25 cellular contexts compared by ENCODE assay signal in the genomic region with DNA sequence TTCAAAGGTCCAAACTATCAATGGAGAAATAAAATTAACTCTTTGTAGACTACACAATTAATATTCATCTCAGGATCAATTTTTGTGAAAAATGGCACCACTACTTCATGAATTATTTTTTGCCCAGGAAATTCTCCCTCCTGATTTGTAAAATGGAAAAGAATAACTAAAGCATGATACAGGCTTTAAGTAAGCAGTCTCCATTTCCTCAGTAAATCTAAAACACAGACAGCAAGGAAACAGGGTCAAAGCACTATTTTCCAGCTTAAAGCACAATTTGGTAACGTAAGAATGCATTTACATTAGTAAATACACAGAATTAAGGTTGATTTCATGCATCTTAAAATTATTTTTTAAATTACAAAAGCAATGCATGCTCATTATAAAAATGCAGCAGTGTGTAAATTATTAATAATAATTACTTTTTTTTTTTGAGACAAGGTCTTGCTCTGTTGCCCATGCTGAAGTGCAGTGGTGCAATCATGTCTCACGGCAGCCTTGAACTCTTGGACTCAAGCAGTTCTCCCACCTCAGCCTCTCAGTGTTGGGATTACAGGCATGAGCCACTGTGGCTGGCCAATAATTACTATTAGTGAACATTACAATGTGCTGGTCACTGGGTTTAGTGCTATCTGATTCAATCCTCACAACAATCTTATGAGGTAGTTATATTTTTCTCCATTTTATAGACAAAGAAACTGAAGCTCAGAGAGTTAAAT.
"Had no signal": no experiment of that assay in that cellular context is flagged by ENCODE, and none has a peak within 500 bp of the region (broad histone marks: within the 10 kb centered on the region; RNA-seq: fewer than 3 reads in every experiment).

No MANE protein-coding gene starts in this region.

- FAIRE-seq: HTR-8/SVneo, RCC 7860 had no signal

- H3K9me3 ChIP-seq: MG63, SJSA1 had no signal

- H3K36me3 ChIP-seq: MG63, SJSA1 had no signal

- DNase-seq: Karpas-422, KG1, MG63, NCI-H1092, NCI-H1105 treated with DMSO at 0.1 percent for 48 hours, NCI-H1417 treated with DMSO at 0.1 percent for 48 hours, NCI-H146, NCI-H1694 treated with DMSO at 0.1 percent for 48 hours, NCI-H1930, NCI-H2081, NCI-H2107, NCI-H2227 treated with DMSO at 0.1 percent for 48 hours, NCI-H524, NCI-H526 treated with DMSO at 0.1 percent for 48 hours, NCI-H748 treated with DMSO at 0.1 percent for 48 hours, OCI-M1, PC-9, Right ventricle myocardium superior, RPMI8226, SIG-M5 had no signal

- H3K4me3 ChIP-seq: MG63, PC-9, SJSA1, SK-N-MC had no signal

- H3K4me2 ChIP-seq: PC-9 had no signal

- H3K27me3 ChIP-seq: MG63, SJSA1 had no signal

- H3K27ac ChIP-seq: HL-60, PC-9, SJSA1, SK-N-MC had no signal

- H2AFZ ChIP-seq: PC-9 had no signal
